29 cellular contexts compared by ENCODE assay signal in genomic region chr12:11741434-11742092, GRCh38.
A peak's percentile ranks its signal among the peaks of the same experiment; 100 is the strongest.
DNase-seq lines count a peak whose midpoint lies in the region; ATAC-seq, FAIRE-seq and TF ChIP-seq lines count a peak whose summit lies in the region.
"Had no signal": no experiment of that assay in that cellular context is flagged by ENCODE, and none has a peak within 500 bp of the region (broad histone marks: within the 10 kb centered on the region; RNA-seq: fewer than 3 reads in every experiment).

No MANE protein-coding gene starts in this region.

- CTCF ChIA-PET in RWPE1 (lab: Yijun Ruan, JAX): no interaction called here

- ATAC-seq in DND-41 (ENCODE audit: insufficient read depth, low read depth) (no peak), HG02571 (IDR thresholded peaks at IDR 0.05; ENCODE audit: unreplicated experiment) (no peak)
- no peak for ATAC-seq in effector memory CD8-positive, alpha-beta T cell (replicated peaks)
- ATAC-seq: A549; activated T-cell treated with anti-CD3 and anti-CD28 coated beads, Interleukin-2, amount 50 U/mL, for 72 hours; heart left ventricle; left colon had no signal

- H3K9me3 ChIP-seq in DND-41 (ENCODE audit: insufficient read depth, low read length, severe bottlenecking) (no peaks in the 10 kb centered on the region), neutrophil (no peaks in the 10 kb centered on the region)
- H3K9me3 ChIP-seq: A549, BE2C, heart left ventricle had no signal

- DNase-seq in DND-41 (no peak), RWPE1 (ENCODE audit: low spot score) (peak; percentile 37), choroid plexus epithelial cell (ENCODE audit: low read depth) (peak; percentile 41), Kasumi-1 (lab: John Stamatoyannopoulos, UW) (no peak), D721Med (ENCODE audit: insufficient read length, low spot score) (no peak)
- DNase-seq in effector memory CD8-positive, alpha-beta T cell: no peak
- DNase-seq: activated CD4-positive, alpha-beta T cell treated with anti-CD3 and anti-CD28 coated beads, Interleukin-2, amount 10 ng/mL, durations not matched to agents 24 days and 14 days; activated naive CD4-positive, alpha-beta T cell treated with anti-CD3 and anti-CD28 coated beads, Interleukin-2, amount 10 ng/mL, durations not matched to agents 7 days and 5 days; activated T-cell treated with anti-CD3 and anti-CD28 coated beads, Interleukin-2, amount 50 U/mL, for 72 hours; amygdala; BE2C; cortex of kidney; EL; heart left ventricle; left colon; mesenchymal stem cell; MV-4-11; NCI-H146; NCI-H524; stimulated activated CD4-positive, alpha-beta T cell treated with anti-CD3 and anti-CD28 coated beads, Interleukin-1b, Interleukin-23, amount 100 ng/mL, for 48 hours; T-helper 2 cell had no signal

- H3K36me3 Mint-ChIP-seq in effector memory CD8-positive, alpha-beta T cell (ENCODE audit: insufficient read depth): peaks cover 3% of the 10 kb centered on the region

- H3K4me1 Mint-ChIP-seq in effector memory CD8-positive, alpha-beta T cell (ENCODE audit: low read depth in 2 of 2): peaks cover 26 to 35% of the 10 kb centered on the region in 2 donors

- H2AFZ ChIP-seq in DND-41 (ENCODE audit: low read depth, low read length): no peak overlapping the region

- no peak overlapping the region for H3K4me2 ChIP-seq in DND-41 (ENCODE audit: insufficient read depth, low read length)
- H3K4me2 ChIP-seq: A549, KMS-11 had no signal

- no peak overlapping the region for H3K9ac ChIP-seq in DND-41 (ENCODE audit: low read depth, low read length)
- H3K9ac ChIP-seq: KMS-11 had no signal

- no peak overlapping the region for H3K4me3 Mint-ChIP-seq in effector memory CD8-positive, alpha-beta T cell
- H3K4me3 Mint-ChIP-seq: activated CD4-positive, alpha-beta T cell treated with anti-CD3 and anti-CD28 coated beads, Interleukin-2, amount 10 ng/mL, durations not matched to agents 24 days and 14 days; activated naive CD4-positive, alpha-beta T cell treated with anti-CD3 and anti-CD28 coated beads, Interleukin-2, amount 10 ng/mL, durations not matched to agents 7 days and 5 days; activated T-cell treated with anti-CD3 and anti-CD28 coated beads, Interleukin-2, amount 50 U/mL, for 72 hours had no signal

- TF ChIP-seq CTCF in DND-41 (IDR thresholded peaks at IDR 0.05; ENCODE audit: borderline replicate concordance, extremely low read depth, low read length, poor library complexity, severe bottlenecking) (no peak), RWPE1 (conservative IDR thresholded peaks at IDR 0.05; ENCODE audit: low read depth) (no peak), choroid plexus epithelial cell (conservative IDR thresholded peaks at IDR 0.05; ENCODE audit: low read depth, low read length) (peak; percentile 11), neutrophil (IDR thresholded peaks at IDR 0.05) (no peak), D721Med (IDR thresholded peaks at IDR 0.05; ENCODE audit: insufficient read depth, missing control alignments) (no peak)

- H3K9me3 Mint-ChIP-seq in effector memory CD8-positive, alpha-beta T cell: no peaks in the 10 kb centered on the region
- H3K9me3 Mint-ChIP-seq: activated CD4-positive, alpha-beta T cell treated with anti-CD3 and anti-CD28 coated beads, Interleukin-2, amount 10 ng/mL, durations not matched to agents 24 days and 14 days; activated naive CD4-positive, alpha-beta T cell treated with anti-CD3 and anti-CD28 coated beads, Interleukin-2, amount 10 ng/mL, durations not matched to agents 7 days and 5 days; activated T-cell treated with anti-CD3 and anti-CD28 coated beads, Interleukin-2, amount 50 U/mL, for 72 hours had no signal

- H3K27me3 ChIP-seq in DND-41 (ENCODE audit: insufficient read depth, low read length, poor library complexity): no peaks in the 10 kb centered on the region
- H3K27me3 ChIP-seq in neutrophil: no peaks in the 10 kb centered on the region
- H3K27me3 ChIP-seq: BE2C, cardiac muscle cell, heart left ventricle had no signal

- peaks cover 99% of the 10 kb centered on the region for H3K79me2 ChIP-seq in DND-41 (ENCODE audit: insufficient read depth, low read length)

- H3K27ac Mint-ChIP-seq in effector memory CD8-positive, alpha-beta T cell: no peak overlapping the region
- H3K27ac Mint-ChIP-seq: activated CD4-positive, alpha-beta T cell treated with anti-CD3 and anti-CD28 coated beads, Interleukin-2, amount 10 ng/mL, durations not matched to agents 24 days and 14 days; activated naive CD4-positive, alpha-beta T cell treated with anti-CD3 and anti-CD28 coated beads, Interleukin-2, amount 10 ng/mL, durations not matched to agents 7 days and 5 days; activated T-cell treated with anti-CD3 and anti-CD28 coated beads, Interleukin-2, amount 50 U/mL, for 72 hours had no signal

- H3K27me3 Mint-ChIP-seq in effector memory CD8-positive, alpha-beta T cell: no peaks in the 10 kb centered on the region
- H3K27me3 Mint-ChIP-seq: activated CD4-positive, alpha-beta T cell treated with anti-CD3 and anti-CD28 coated beads, Interleukin-2, amount 10 ng/mL, durations not matched to agents 24 days and 14 days; activated naive CD4-positive, alpha-beta T cell treated with anti-CD3 and anti-CD28 coated beads, Interleukin-2, amount 10 ng/mL, durations not matched to agents 7 days and 5 days had no signal

- H3K36me3 ChIP-seq in DND-41 (ENCODE audit: insufficient read depth, low read length) (peaks cover 29% of the 10 kb centered on the region), neutrophil (no peaks in the 10 kb centered on the region)
- H3K36me3 ChIP-seq: BE2C, cardiac muscle cell, heart left ventricle had no signal

- H3K4me1 ChIP-seq in DND-41 (ENCODE audit: insufficient read depth, low read length) (no peaks in the 10 kb centered on the region), neutrophil (ENCODE audit: control insufficient read depth in 1 of 2, insufficient read depth in 1 of 2, low read depth in 1 of 2, low read length in 1 of 2) (peaks cover 36 to 42% of the 10 kb centered on the region in 2 experiments)

- FAIRE-seq in D721Med (lab: Jason Lieb, UNC): no peak
- FAIRE-seq: A549, endometrium had no signal

- H4K20me1 ChIP-seq in DND-41 (ENCODE audit: insufficient read depth, low read length): peaks cover 30% of the 10 kb centered on the region

- POLR2A ChIA-PET in RWPE1 (lab: Yijun Ruan, JAX; ENCODE audit: low non-redundant PET): no interaction called here

- H3K4me3 ChIP-seq in DND-41 (ENCODE audit: low read depth in 1 of 2, low read length in 2 of 2): no peak overlapping the region
- no peak overlapping the region for H3K4me3 ChIP-seq in choroid plexus epithelial cell (ENCODE audit: low read depth, low read length)
- no peak overlapping the region for H3K4me3 ChIP-seq in neutrophil (ENCODE audit: low read depth in 1 of 2, low read length in 1 of 2)
- H3K4me3 ChIP-seq: A549, cardiac muscle cell, heart left ventricle, SK-N-MC had no signal

- H3K27ac ChIP-seq in DND-41 (ENCODE audit: low read length) (0 out of 2 replicates have a peak overlapping the region, but pooled peaks have one; percentile 43), RWPE1 (no peak overlapping the region), neutrophil (peak overlapping the region; percentile 9)
- H3K27ac ChIP-seq: cardiac muscle cell, heart left ventricle, KMS-11, SK-N-MC, VCaP had no signal

Comparison
In these comparisons a context has a peak if more than half of its experiments do, and no peak if none do; other contexts are left out.
1. DNase-seq: peak in RWPE1 (single experiment) and choroid plexus epithelial cell (single experiment); none in DND-41 (single experiment), Kasumi-1 (0 of 2), effector memory CD8-positive, alpha-beta T cell (0 of 3) and D721Med (single experiment).